In genomic region chr4:94995684-94996394, GRCh38 we compare ENCODE assay signal across 8 cellular contexts.
DNase-seq lines count a peak whose midpoint lies in the region; ATAC-seq, FAIRE-seq and TF ChIP-seq lines count a peak whose summit lies in the region.

No MANE protein-coding gene starts in this region.

- in situ Hi-C loops in G401 (cut with HindIII; ENCODE audit: low sequenced_read_pairs): no loop called here

- H3K4me1 ChIP-seq in foreskin keratinocyte (peaks cover 7% of the 10 kb centered on the region), pancreas (peaks cover 0 to 11% (median 0%) of the 10 kb centered on the region in 3 donors), SJCRH30 (no peaks in the 10 kb centered on the region)

- H3K36me3 ChIP-seq in pancreas: no peaks in the 10 kb centered on the region
- no peaks in the 10 kb centered on the region for H3K36me3 ChIP-seq in SJCRH30

- H3K27me3 ChIP-seq in foreskin keratinocyte (no peaks in the 10 kb centered on the region), pancreas (no peaks in the 10 kb centered on the region), SJCRH30 (no peaks in the 10 kb centered on the region)

- no peak for FAIRE-seq in pancreas (lab: Jason Lieb, UNC)

- H3K9me3 ChIP-seq in pancreas (no peaks in the 10 kb centered on the region), SJCRH30 (replicated peaks) (no peaks in the 10 kb centered on the region)

- H3K4me3 ChIP-seq in pancreas: peak overlapping the region in 2 of 4 donors; percentile 13 to 26
- H3K4me3 ChIP-seq in SJCRH30: no peak overlapping the region

- ATAC-seq in foreskin keratinocyte (peak; percentile 69), pancreas (peak; percentile 80 to 96 (median 90)), HG03175 (IDR thresholded peaks at IDR 0.05; ENCODE audit: unreplicated experiment) (no peak), HG03571 (IDR thresholded peaks at IDR 0.05; ENCODE audit: unreplicated experiment) (no peak), HG02588 (IDR thresholded peaks at IDR 0.05; ENCODE audit: unreplicated experiment) (no peak)

- intact Hi-C loops in pancreas (cut with DNase I): no loop called here

- peak; percentile 21 for DNase-seq in G401 (ENCODE audit: low spot score)
- peak; percentile 6 for DNase-seq in NAMALWA (ENCODE audit: low spot score)
- DNase-seq in foreskin keratinocyte: peak; percentile 11 to 38
- DNase-seq in pancreas: peak in 2 of 6 donors; percentile 14 to 41
- DNase-seq in SJCRH30: no peak

- no peak for TF ChIP-seq CTCF in foreskin keratinocyte (conservative IDR thresholded peaks at IDR 0.05)
- no peak for TF ChIP-seq CTCF in pancreas (IDR thresholded peaks at IDR 0.05)

- H3K27ac ChIP-seq in foreskin keratinocyte (no peak overlapping the region), pancreas (peak overlapping the region in 2 of 4 donors; percentile 37 to 55), SJCRH30 (no peak overlapping the region)

- 3 to 4% methylated on average over 10 of the region's 10 CpGs for WGBS in pancreas, 2 donors

Comparison
In these comparisons a context has a peak if more than half of its experiments do, and no peak if none do; other contexts are left out.
1. DNase-seq: peak in G401 (single experiment), NAMALWA (single experiment) and foreskin keratinocyte (2 of 2); none in SJCRH30 (0 of 2).
2. ATAC-seq: peak in foreskin keratinocyte (single experiment) and pancreas (4 of 4); none in HG03175 (single experiment), HG03571 (single experiment) and HG02588 (single experiment).